ENCODE assay signal across 8 cellular contexts in genomic region chr10:3172446-3173172, GRCh38. TPM values are rescaled to one million over a fixed set of nuclear protein-coding genes. Genes with fewer than 3 reads are reported as not detected.
A peak's percentile ranks its signal among the peaks of the same experiment; 100 is the strongest.
DNase-seq lines count a peak whose midpoint lies in the region; ATAC-seq and TF ChIP-seq lines count a peak whose summit lies in the region.

TSS of gene PITRM1 (minus strand) at chr10:3172782. CDS start at chr10:3172772, 10 bp downstream.

- H3K9ac ChIP-seq in SK-N-SH = peak within 1 kb of the TSS; percentile 94

- DNase-seq in GM06990 (ENCODE audit: extremely low read depth, insufficient read length) (peak; percentile 99), NCI-H1048 (lab: John Stamatoyannopoulos, UW) (peak; percentile 97), SK-N-SH (peak; percentile 97), glomerular endothelial cell (ENCODE audit: extremely low read depth, low read depth, low spot score) (peak; percentile 74), omental fat pad (ENCODE audit: low spot score) (peak; percentile 93), testis (peak; percentile 99)

- ATAC-seq in HG02571 (IDR thresholded peaks at IDR 0.05; ENCODE audit: unreplicated experiment) = peak; percentile 98
- peak; percentile 99 for ATAC-seq in omental fat pad (ENCODE audit: low FRiP score)

- peaks cover 6% of the 10 kb centered on the region for H3K36me3 ChIP-seq in GM06990 (ENCODE audit: control insufficient read depth, insufficient read depth, low read length)
- H3K36me3 ChIP-seq in SK-N-SH (replicated peaks in 1 of 2; ENCODE audit: control insufficient read depth in 1 of 2, insufficient read depth in 2 of 2, low read length in 1 of 2) = peaks cover 17 to 26% of the 10 kb centered on the region in 2 experiments
- H3K36me3 ChIP-seq in testis (ENCODE audit: low read depth, missing control alignments) = no peaks in the 10 kb centered on the region

- peaks cover 45% of the 10 kb centered on the region for H3K79me2 ChIP-seq in SK-N-SH (ENCODE audit: insufficient read depth)

- H3K4me2 ChIP-seq in SK-N-SH = peak within 1 kb of the TSS; percentile 72

- H3K4me3 Mint-ChIP-seq in activated naive CD4-positive, alpha-beta T cell treated with anti-CD3 and anti-CD28 coated beads, Interleukin-2, amount 50 U/mL, for 24 hours = peak within 1 kb of the TSS; percentile 93

- H3K9me3 Mint-ChIP-seq in activated naive CD4-positive, alpha-beta T cell treated with anti-CD3 and anti-CD28 coated beads, Interleukin-2, amount 50 U/mL, for 24 hours = no peaks in the 10 kb centered on the region

- intact Hi-C loops in testis (cut with DNase I; ENCODE audit: low total_unique reads) = no loop called here

- TF ChIP-seq RAD21 in SK-N-SH (IDR thresholded peaks at IDR 0.05; ENCODE audit: low read length) = no peak

- H3K27me3 Mint-ChIP-seq in activated naive CD4-positive, alpha-beta T cell treated with anti-CD3 and anti-CD28 coated beads, Interleukin-2, amount 50 U/mL, for 24 hours = no peaks in the 10 kb centered on the region

- H3K27me3 ChIP-seq in GM06990 (replicated peaks; ENCODE audit: control insufficient read depth, insufficient read depth, low read length) = no peaks in the 10 kb centered on the region
- H3K27me3 ChIP-seq in SK-N-SH (ENCODE audit: insufficient read depth) = no peaks in the 10 kb centered on the region
- no peaks in the 10 kb centered on the region for H3K27me3 ChIP-seq in testis

- H3K9me3 ChIP-seq in SK-N-SH (no peaks in the 10 kb centered on the region), testis (no peaks in the 10 kb centered on the region)

- H2AFZ ChIP-seq in SK-N-SH (ENCODE audit: low read depth) = peak within 1 kb of the TSS; percentile 68

- H3F3A ChIP-seq in SK-N-SH (replicated peaks; ENCODE audit: insufficient read depth) = peaks cover 12% of the 10 kb centered on the region

- H3K4me1 ChIP-seq in SK-N-SH (ENCODE audit: control insufficient read depth in 1 of 2, insufficient read depth in 2 of 2, low read depth in 1 of 2, low read length in 1 of 2) (peaks cover 0 to 7% of the 10 kb centered on the region in 2 experiments; a peak in 2 of 4 replicates), testis (peaks cover 22% of the 10 kb centered on the region)

- peak; percentile 93 for TF ChIP-seq POLR2A in testis (IDR thresholded peaks at IDR 0.05)

- POLR2A ChIA-PET in SK-N-SH (lab: Yijun Ruan, JAX) = interaction anchor here (0.5 to 1.0 kb wide), 2 partner anchors 8 to 9 kb away, joined by 3 read pairs; no protein-coding TSS in a partner anchor

- TF ChIP-seq CTCF in GM06990 (IDR thresholded peaks at IDR 0.05; ENCODE audit: insufficient read depth, low read length, poor library complexity, severe bottlenecking) = no peak
- TF ChIP-seq CTCF in SK-N-SH (IDR thresholded peaks at IDR 0.05) = no peak
- TF ChIP-seq CTCF in omental fat pad (IDR thresholded peaks at IDR 0.05) = no peak
- peak in 1 of 3 experiments; percentile 1 for TF ChIP-seq CTCF in testis (IDR thresholded peaks at IDR 0.05)

- WGBS in SK-N-SH (ENCODE audit: low lambda C conversion rate) = 1% methylated on average over 32 of the region's 73 CpGs
- WGBS in testis, 2 donors = 1% methylated on average over 33 to 40 of the region's 73 CpGs

- H4K20me1 ChIP-seq in SK-N-SH (ENCODE audit: insufficient read depth) = peaks cover 20% of the 10 kb centered on the region; the same call in 1 of the 2 replicates

- CTCF ChIA-PET in SK-N-SH (lab: Yijun Ruan, JAX) = interaction anchor here (1.2 to 1.6 kb wide), 3 partner anchors 20 to 102 kb away, joined by 3 to 4 read pairs (median 3); no protein-coding TSS in a partner anchor

- H3K4me3 ChIP-seq in GM06990 (replicated peaks; ENCODE audit: low read depth, low read length) (peak within 1 kb of the TSS; percentile 82), SK-N-SH (ENCODE audit: low read depth in 2 of 2, low read length in 1 of 2) (peak within 1 kb of the TSS; percentile 55 to 90), testis (peak within 1 kb of the TSS; percentile 84 to 90)

- H3K36me3 Mint-ChIP-seq in activated naive CD4-positive, alpha-beta T cell treated with anti-CD3 and anti-CD28 coated beads, Interleukin-2, amount 50 U/mL, for 24 hours = peaks cover 8% of the 10 kb centered on the region

- H3K27ac ChIP-seq in SK-N-SH (ENCODE audit: low read depth in 2 of 2, low read length in 1 of 2) (peak within 1 kb of the TSS; percentile 9 to 90), testis (peak within 1 kb of the TSS; percentile 55 to 81)

- no peak for TF ChIP-seq EP300 in SK-N-SH (IDR thresholded peaks at IDR 0.05; ENCODE audit: borderline replicate concordance in 1 of 2, low read depth in 1 of 2, low read length in 1 of 2)

- H3K4me1 Mint-ChIP-seq in activated naive CD4-positive, alpha-beta T cell treated with anti-CD3 and anti-CD28 coated beads, Interleukin-2, amount 50 U/mL, for 24 hours = peaks cover 26% of the 10 kb centered on the region

- H3K9me2 ChIP-seq in SK-N-SH = no peaks in the 10 kb centered on the region

- peak within 1 kb of the TSS; percentile 93 for H3K27ac Mint-ChIP-seq in activated naive CD4-positive, alpha-beta T cell treated with anti-CD3 and anti-CD28 coated beads, Interleukin-2, amount 50 U/mL, for 24 hours

TF ChIP-seq in SK-N-SH, 30 proteins besides CTCF, POLR2A, EP300 and RAD21 (continues in another document):
- peak; percentile 64; the same call in 1 of the 2 replicates for TF ChIP-seq TAF1 (IDR thresholded peaks at IDR 0.05; ENCODE audit: borderline replicate concordance, low read depth, low read length)
- peak; percentile 56 for TF ChIP-seq CHD2 (IDR thresholded peaks at IDR 0.05; ENCODE audit: low read length, partially characterized antibody)
- TF ChIP-seq REST (IDR thresholded peaks at IDR 0.05; ENCODE audit: low read depth, low read length) = 0 out of 2 replicates have a peak, but pooled peaks have one; percentile 27
- peak; percentile 72 for TF ChIP-seq NRF1 (IDR thresholded peaks at IDR 0.05; ENCODE audit: low read depth, low read length)
- peak; percentile 90 for TF ChIP-seq MAX (IDR thresholded peaks at IDR 0.05; ENCODE audit: low read depth)
- no peak for TF ChIP-seq GATA2 (CRISPR knock-in tag; IDR thresholded peaks at IDR 0.05)
- peak; percentile 90 for TF ChIP-seq SIN3A (IDR thresholded peaks at IDR 0.05; ENCODE audit: borderline replicate concordance, low read depth, low read length)
- TF ChIP-seq IRF3 (IDR thresholded peaks at IDR 0.05; ENCODE audit: low read depth, low read length) = peak; percentile 48
- TF ChIP-seq JUND (IDR thresholded peaks at IDR 0.05) = no peak

RNA-seq across cellular contexts. Expression of gene PITRM1, which starts in this region (rescaled TPM):
- polyA plus RNA-seq in SK-N-SH (2012; rRNA removed) (45.9 and 79.6 TPM in 2 replicates), testis (ENCODE audit: insufficient read depth, low read depth, low replicate concordance) (109 TPM)
- 46.3 and 52.8 TPM in 2 replicates for polyA plus RNA-seq in SK-N-SH (2012; cell fraction: cytosol; rRNA removed)
- 185 and 200 TPM in 2 replicates for polyA plus RNA-seq in SK-N-SH (2012; cell fraction: nucleus; rRNA removed)
- total RNA-seq in glomerular endothelial cell (86.2 and 110 TPM in 2 replicates), omental fat pad (100 to 1,000 TPM in 1 of 4 donors, 10 to 100 TPM in 3; 67.6 to 107 (median 74.0) TPM), testis (100 to 1,000 TPM; 125 to 162 TPM)

Comparison
In these comparisons a context has a peak if more than half of its experiments do, and no peak if none do; other contexts are left out.
1. Peak in every context shown above with its lines: DNase-seq, ATAC-seq, H3K4me3 ChIP-seq and H3K27ac ChIP-seq.